1 cellular context compared by ENCODE assay signal in the genomic region with DNA sequence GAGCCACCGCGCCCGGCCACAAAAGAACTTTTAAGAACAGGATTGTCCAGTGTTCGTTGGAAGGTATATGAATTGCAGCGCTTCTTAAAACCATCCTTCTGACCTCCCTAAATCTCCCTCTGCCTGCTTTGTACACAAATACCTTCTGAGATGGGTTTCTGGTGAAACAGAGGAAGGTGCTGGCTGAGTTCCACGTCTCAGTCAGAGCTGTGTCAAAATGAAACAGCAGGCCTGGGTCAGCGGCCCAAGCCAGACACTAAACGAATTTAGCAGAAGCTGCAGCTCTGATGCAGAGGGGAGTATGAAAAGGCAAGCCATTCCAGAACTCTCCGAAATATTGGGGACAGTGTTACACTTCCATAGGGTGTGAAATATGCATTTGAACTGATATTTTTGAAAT.
TF ChIP-seq lines count a peak whose summit lies in the region.

No MANE protein-coding gene starts in this region.

TF ChIP-seq in HepG2, 621 proteins besides CTCF, POLR2A, EP300 and RAD21:
- TF ChIP-seq ZNF724P (CRISPR knock-in tag; IDR thresholded peaks at IDR 0.05; ENCODE audit: borderline replicate concordance) (no peak), SOX6 (IDR thresholded peaks at IDR 0.05) (no peak), SOX6 (CRISPR knock-in tag; IDR thresholded peaks at IDR 0.05) (0 out of 2 replicates have a peak, but pooled peaks have one; percentile 2), GABPA (IDR thresholded peaks at IDR 0.05; ENCODE audit: low read depth, low read length) (no peak), GABPA (CRISPR knock-in tag; IDR thresholded peaks at IDR 0.05; ENCODE audit: low read depth) (no peak), ZMAT3 (CRISPR knock-in tag; conservative IDR thresholded peaks at IDR 0.05) (no peak)
- TF ChIP-seq, protein P1, sequence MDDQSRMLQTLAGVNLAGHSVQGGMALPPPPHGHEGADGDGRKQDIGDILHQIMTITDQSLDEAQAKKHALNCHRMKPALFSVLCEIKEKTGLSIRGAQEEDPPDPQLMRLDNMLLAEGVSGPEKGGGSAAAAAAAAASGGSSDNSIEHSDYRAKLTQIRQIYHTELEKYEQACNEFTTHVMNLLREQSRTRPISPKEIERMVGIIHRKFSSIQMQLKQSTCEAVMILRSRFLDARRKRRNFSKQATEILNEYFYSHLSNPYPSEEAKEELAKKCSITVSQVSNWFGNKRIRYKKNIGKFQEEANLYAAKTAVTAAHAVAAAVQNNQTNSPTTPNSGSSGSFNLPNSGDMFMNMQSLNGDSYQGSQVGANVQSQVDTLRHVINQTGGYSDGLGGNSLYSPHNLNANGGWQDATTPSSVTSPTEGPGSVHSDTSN (CRISPR knock-in tag; IDR thresholded peaks at IDR 0.05; ENCODE audit: borderline replicate concordance), result no peak
- TF ChIP-seq, protein P2, sequence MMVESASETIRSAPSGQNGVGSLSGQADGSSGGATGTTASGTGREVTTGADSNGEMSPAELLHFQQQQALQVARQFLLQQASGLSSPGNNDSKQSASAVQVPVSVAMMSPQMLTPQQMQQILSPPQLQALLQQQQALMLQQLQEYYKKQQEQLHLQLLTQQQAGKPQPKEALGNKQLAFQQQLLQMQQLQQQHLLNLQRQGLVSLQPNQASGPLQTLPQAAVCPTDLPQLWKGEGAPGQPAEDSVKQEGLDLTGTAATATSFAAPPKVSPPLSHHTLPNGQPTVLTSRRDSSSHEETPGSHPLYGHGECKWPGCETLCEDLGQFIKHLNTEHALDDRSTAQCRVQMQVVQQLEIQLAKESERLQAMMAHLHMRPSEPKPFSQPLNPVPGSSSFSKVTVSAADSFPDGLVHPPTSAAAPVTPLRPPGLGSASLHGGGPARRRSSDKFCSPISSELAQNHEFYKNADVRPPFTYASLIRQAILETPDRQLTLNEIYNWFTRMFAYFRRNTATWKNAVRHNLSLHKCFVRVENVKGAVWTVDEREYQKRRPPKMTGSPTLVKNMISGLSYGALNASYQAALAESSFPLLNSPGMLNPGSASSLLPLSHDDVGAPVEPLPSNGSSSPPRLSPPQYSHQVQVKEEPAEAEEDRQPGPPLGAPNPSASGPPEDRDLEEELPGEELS (CRISPR knock-in tag; IDR thresholded peaks at IDR 0.05), result 0 out of 2 replicates have a peak, but pooled peaks have one; percentile 0
